ENCODE assay signal across 8 cellular contexts in the genomic region with DNA sequence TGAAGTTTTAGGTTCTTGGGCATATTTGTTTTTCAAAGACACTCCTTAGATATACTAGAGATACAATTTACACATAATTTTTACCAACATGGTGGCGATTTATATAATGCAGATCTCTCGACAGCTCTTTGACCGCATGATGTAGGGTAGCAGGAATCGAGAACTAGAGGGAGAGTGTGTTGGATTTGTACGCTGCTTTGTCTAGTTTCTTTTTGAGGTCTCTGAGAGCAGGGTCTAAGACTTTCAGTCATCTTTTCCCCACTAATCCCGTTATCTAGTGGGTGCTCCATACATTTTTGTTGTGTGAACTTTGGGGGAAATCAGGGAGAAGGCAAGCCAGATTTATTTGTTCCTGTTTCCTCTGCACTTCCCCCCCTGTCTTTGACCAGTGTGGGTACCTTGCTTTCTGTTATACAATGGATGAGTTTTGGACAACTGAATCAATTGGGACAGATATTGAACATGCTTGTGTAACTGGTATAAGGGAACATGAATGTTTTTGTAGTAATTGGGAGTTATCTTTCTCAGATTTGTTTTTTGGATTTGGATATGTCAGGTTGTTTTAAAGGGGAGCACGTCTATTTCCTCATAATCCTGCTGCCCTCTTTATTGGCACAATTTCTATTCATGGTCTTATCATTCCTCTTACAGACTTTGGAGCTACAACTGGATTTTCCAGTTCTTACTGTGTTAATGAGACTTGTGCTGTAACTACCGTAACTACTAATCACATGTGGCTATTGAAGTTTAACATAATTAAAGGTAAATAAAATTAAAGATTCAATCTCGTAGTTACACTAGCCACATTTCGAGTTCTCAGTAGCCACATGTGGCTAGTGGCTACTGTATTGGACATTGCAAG. TPM values are rescaled to one million over a fixed set of nuclear protein-coding genes. Genes with fewer than 3 reads are reported as not detected.
DNase-seq lines count a peak whose midpoint lies in the region; ATAC-seq, FAIRE-seq and TF ChIP-seq lines count a peak whose summit lies in the region.

No MANE protein-coding gene starts in this region.

- H3K4me3 ChIP-seq in CD4-positive, alpha-beta memory T cell (ENCODE audit: low read length in 2 of 2), result peak overlapping the region; percentile 57 to 86
- peak overlapping the region; percentile 62 for H3K4me3 ChIP-seq in suprapubic skin

- peaks cover 0 to 6% of the 10 kb centered on the region in 2 donors for H3K36me3 Mint-ChIP-seq in CD4-positive, alpha-beta memory T cell
- peaks cover 10% of the 10 kb centered on the region for H3K36me3 Mint-ChIP-seq in activated CD8-positive, alpha-beta T cell treated with anti-CD3 and anti-CD28 coated beads, Interleukin-2, amount 10 ng/mL, durations not matched to agents 7 days and 5 days (ENCODE audit: low read depth)

- no peak for TF ChIP-seq POLR2A in suprapubic skin (IDR thresholded peaks at IDR 0.05)

- peak overlapping the region; percentile 95 to 99 (median 98) for H3K4me3 Mint-ChIP-seq in CD4-positive, alpha-beta memory T cell
- H3K4me3 Mint-ChIP-seq in activated CD8-positive, alpha-beta T cell treated with anti-CD3 and anti-CD28 coated beads, Interleukin-2, amount 10 ng/mL, durations not matched to agents 7 days and 5 days, result peak overlapping the region; percentile 98

- no peaks in the 10 kb centered on the region for H3K27me3 ChIP-seq in CD4-positive, alpha-beta memory T cell (ENCODE audit: insufficient read depth, low read length)
- no peaks in the 10 kb centered on the region for H3K27me3 ChIP-seq in suprapubic skin

- H3K36me3 ChIP-seq in CD4-positive, alpha-beta memory T cell (ENCODE audit: insufficient read depth, low read length), result no peaks in the 10 kb centered on the region
- H3K36me3 ChIP-seq in suprapubic skin, result no peaks in the 10 kb centered on the region

- H3K27ac ChIP-seq in CD4-positive, alpha-beta memory T cell (ENCODE audit: low read depth, low read length), result peak overlapping the region; percentile 72
- peak overlapping the region; percentile 94 for H3K27ac ChIP-seq in suprapubic skin

- WGBS in suprapubic skin, result 28% methylated on average over 10 of the region's 10 CpGs

- peak overlapping the region; percentile 92 to 99 (median 97) for H3K27ac Mint-ChIP-seq in CD4-positive, alpha-beta memory T cell
- peak overlapping the region; percentile 97 for H3K27ac Mint-ChIP-seq in activated CD8-positive, alpha-beta T cell treated with anti-CD3 and anti-CD28 coated beads, Interleukin-2, amount 10 ng/mL, durations not matched to agents 7 days and 5 days

- H3K4me1 ChIP-seq in CD4-positive, alpha-beta memory T cell (ENCODE audit: insufficient read depth, low read length), result peaks cover 52% of the 10 kb centered on the region
- H3K4me1 ChIP-seq in suprapubic skin, result peaks cover 52% of the 10 kb centered on the region

- peak; percentile 22 for ATAC-seq in HG02938 (IDR thresholded peaks at IDR 0.05; ENCODE audit: unreplicated experiment)
- no peak for ATAC-seq in activated CD8-positive, alpha-beta T cell treated with anti-CD3 and anti-CD28 coated beads, Interleukin-2, amount 10 ng/mL, durations not matched to agents 7 days and 5 days

- peak; percentile 30 for FAIRE-seq in islet of Langerhans (lab: Jason Lieb, UNC)

- POLR2A ChIA-PET in CD4-positive, alpha-beta memory T cell (lab: Charles Lee; ENCODE audit: partially characterized antibody), result interaction anchor here (1.0 to 2.7 kb wide), 3 partner anchors 43 to 231 kb away, joined by 3 to 11 read pairs (median 6); no protein-coding TSS in a partner anchor
- POLR2A ChIA-PET in activated CD8-positive, alpha-beta T cell treated with anti-CD3 and anti-CD28 coated beads, Interleukin-2, amount 10 ng/mL, durations not matched to agents 7 days and 5 days (lab: Charles Lee), result interaction anchor here (0.6 to 1.4 kb wide), 2 partner anchors 18 to 229 kb away, joined by 3 to 5 read pairs; no protein-coding TSS in a partner anchor

- no peaks in the 10 kb centered on the region for H3K27me3 Mint-ChIP-seq in CD4-positive, alpha-beta memory T cell
- H3K27me3 Mint-ChIP-seq in activated CD8-positive, alpha-beta T cell treated with anti-CD3 and anti-CD28 coated beads, Interleukin-2, amount 10 ng/mL, durations not matched to agents 7 days and 5 days (ENCODE audit: low read depth), result no peaks in the 10 kb centered on the region

- no peaks in the 10 kb centered on the region for H3K9me3 Mint-ChIP-seq in CD4-positive, alpha-beta memory T cell
- H3K9me3 Mint-ChIP-seq in activated CD8-positive, alpha-beta T cell treated with anti-CD3 and anti-CD28 coated beads, Interleukin-2, amount 10 ng/mL, durations not matched to agents 7 days and 5 days (ENCODE audit: insufficient read depth), result no peaks in the 10 kb centered on the region

- DNase-seq in CD4-positive, alpha-beta memory T cell, result peak in 3 of 5 donors; percentile 20 to 29 (median 22)
- DNase-seq in activated CD8-positive, alpha-beta T cell treated with anti-CD3 and anti-CD28 coated beads, Interleukin-2, amount 10 ng/mL, durations not matched to agents 7 days and 5 days, result peak; percentile 30
- DNase-seq in suprapubic skin (ENCODE audit: low spot score in 2 of 2) (no peak), mesenteric fat pad (ENCODE audit: low spot score) (no peak), Ammon's horn (ENCODE audit: low spot score) (no peak)
- DNase-seq in NK-92 treated with Interleukin-12 subunit alpha and Interleukin-12 subunit beta, amount 100 ng/mL, for 24 hours (lab: John Stamatoyannopoulos, UW), result no peak

- intact Hi-C loops in CD4-positive, alpha-beta memory T cell (cut with micrococcal nuclease), result loop anchor here (2.0 kb wide), 1 partner anchor 135 kb away; a partner anchor contains a TSS

- H3K4me1 Mint-ChIP-seq in CD4-positive, alpha-beta memory T cell, result peaks cover 34 to 56% (median 47%) of the 10 kb centered on the region in 4 donors
- H3K4me1 Mint-ChIP-seq in activated CD8-positive, alpha-beta T cell treated with anti-CD3 and anti-CD28 coated beads, Interleukin-2, amount 10 ng/mL, durations not matched to agents 7 days and 5 days (ENCODE audit: low read depth), result peaks cover 48% of the 10 kb centered on the region

- no peaks in the 10 kb centered on the region for H3K9me3 ChIP-seq in CD4-positive, alpha-beta memory T cell (ENCODE audit: control insufficient read depth in 1 of 2, low read length in 2 of 2)
- H3K9me3 ChIP-seq in suprapubic skin, result no peaks in the 10 kb centered on the region

- CTCF ChIA-PET in CD4-positive, alpha-beta memory T cell (lab: Charles Lee; ENCODE audit: partially characterized antibody), result interaction anchor here (0.8 to 7.5 kb wide), 7 partner anchors 7 to 231 kb away, joined by 3 to 166 read pairs (median 10); no protein-coding TSS in a partner anchor
- CTCF ChIA-PET in activated CD8-positive, alpha-beta T cell treated with anti-CD3 and anti-CD28 coated beads, Interleukin-2, amount 10 ng/mL, durations not matched to agents 7 days and 5 days (lab: Charles Lee), result interaction anchor here (0.6 to 8.0 kb wide), 14 partner anchors 9 to 446 kb away, joined by 3 to 100 read pairs (median 6); no protein-coding TSS in a partner anchor

- TF ChIP-seq EP300 in suprapubic skin (IDR thresholded peaks at IDR 0.05), result no peak

- no peak for TF ChIP-seq CTCF in suprapubic skin (IDR thresholded peaks at IDR 0.05)

RNA-seq across cellular contexts. Expression of a gene that starts 1.7 kb away (rescaled TPM):
- 10 to 100 TPM; 10.7 to 12.4 TPM for total RNA-seq in CD4-positive, alpha-beta memory T cell
- 10 to 100 TPM; 20.1 to 25.5 TPM for polyA plus RNA-seq in CD4-positive, alpha-beta memory T cell
- total RNA-seq in activated CD8-positive, alpha-beta T cell treated with anti-CD3 and anti-CD28 coated beads, Interleukin-2, amount 10 ng/mL, durations not matched to agents 7 days and 5 days, result 10 to 100 TPM; 10.0 to 10.5 TPM
- total RNA-seq in suprapubic skin (10 to 100 TPM in 2 of 4 donors, 1 to 10 TPM in 2; 6.0 to 14.6 (median 8.7) TPM), mesenteric fat pad (12.5 TPM)

Comparison
In these comparisons a context has a peak if more than half of its experiments do, and no peak if none do; other contexts are left out.
1. DNase-seq: peak in CD4-positive, alpha-beta memory T cell (3 of 5) and activated CD8-positive, alpha-beta T cell treated with anti-CD3 and anti-CD28 coated beads, Interleukin-2, amount 10 ng/mL, durations not matched to agents 7 days and 5 days (single experiment); none in suprapubic skin (0 of 2), mesenteric fat pad (single experiment), Ammon's horn (single experiment) and NK-92 treated with Interleukin-12 subunit alpha and Interleukin-12 subunit beta, amount 100 ng/mL, for 24 hours (single experiment).